20 cellular contexts compared by ENCODE assay signal in the genomic region with DNA sequence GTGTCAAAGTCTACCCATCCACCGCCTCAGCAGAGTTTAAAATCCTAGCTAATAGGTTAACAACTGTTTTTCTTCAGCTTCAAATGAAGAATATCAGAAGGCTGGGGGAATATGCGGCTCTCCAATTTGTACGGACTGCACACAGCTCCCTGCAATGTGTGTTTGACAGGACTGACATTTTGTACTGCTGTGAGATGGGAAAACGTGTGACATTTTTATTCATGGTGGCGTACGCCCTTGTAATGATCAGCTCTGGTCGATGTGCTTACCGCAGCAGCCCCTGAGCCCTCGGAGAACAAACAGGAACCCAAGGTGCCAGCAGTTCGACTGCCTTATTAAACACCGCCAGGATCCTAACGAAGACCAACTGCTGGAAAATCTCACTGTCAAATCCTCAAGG.
"Had no signal": no experiment of that assay in that cellular context is flagged by ENCODE, and none has a peak within 500 bp of the region (broad histone marks: within the 10 kb centered on the region; RNA-seq: fewer than 3 reads in every experiment).

No MANE protein-coding gene starts in this region.

- H3K27ac Mint-ChIP-seq: activated T-cell treated with anti-CD3 and anti-CD28 coated beads, Interleukin-2, amount 50 U/mL, for 72 hours; activated T-helper 2 cell treated with anti-CD3 and anti-CD28 coated beads, Interferon-gamma antibody, Interleukin-2, Interleukin-4, amounts not matched to agents 10 μg/mL and 5 μg/mL and 100 μg/mL, durations not matched to agents 14 hours and 24 hours and 36 hours; T-helper 2 cell treated with Interferon-gamma antibody and Interleukin-4, amounts not matched to agents 5 μg/mL and 100 μg/mL, for 36 hours had no signal

- H3K9me3 ChIP-seq: Peyer's patch, SJSA1 had no signal

- DNase-seq: activated CD4-positive, alpha-beta T cell treated with anti-CD3 and anti-CD28 coated beads for 4 hours; activated CD8-positive, alpha-beta memory T cell treated with anti-CD3 and anti-CD28 coated beads, Interleukin-2, amount 50 U/mL, for 4 hours; activated CD8-positive, alpha-beta T cell treated with anti-CD3 and anti-CD28 coated beads for 36 hours; activated gamma-delta T cell treated with Interleukin-2 at 50 U/mL for 16 hours; activated naive CD4-positive, alpha-beta T cell treated with anti-CD3 and anti-CD28 coated beads, Interleukin-2, amount 50 U/mL, for 16 hours; activated T-cell treated with anti-CD3 and anti-CD28 coated beads, Interleukin-2, amount 50 U/mL, for 72 hours; KG1; NCI-H1048; NCI-H146; NCI-H187 treated with DMSO at 0.1 percent for 48 hours; NCI-H2081 treated with DMSO at 0.1 percent for 48 hours; NCI-H446; NCI-H524; SW 1271 had no signal

- ATAC-seq: activated CD4-positive, CD25-positive, alpha-beta regulatory T cell treated with anti-CD3 and anti-CD28 coated beads, Interleukin-2, amount 50 U/mL, for 24 hours; activated CD8-positive, alpha-beta T cell treated with anti-CD3 and anti-CD28 coated beads for 36 hours; activated T-cell treated with anti-CD3 and anti-CD28 coated beads, Interleukin-2, amount 50 U/mL, for 72 hours; SK-N-SH treated with all-trans-retinoic acid at 6 μM for 48 hours had no signal

- H3K4me3 Mint-ChIP-seq: activated CD8-positive, alpha-beta T cell treated with anti-CD3 and anti-CD28 coated beads for 36 hours; activated T-cell treated with anti-CD3 and anti-CD28 coated beads, Interleukin-2, amount 50 U/mL, for 72 hours; T-helper 2 cell treated with Interferon-gamma antibody and Interleukin-4, amounts not matched to agents 5 μg/mL and 100 μg/mL, for 36 hours had no signal

- H3K36me3 ChIP-seq: SJSA1 had no signal

- H3K4me1 ChIP-seq: Peyer's patch, SJSA1 had no signal

- H3K9me3 Mint-ChIP-seq: activated CD8-positive, alpha-beta T cell treated with anti-CD3 and anti-CD28 coated beads for 36 hours; activated T-cell treated with anti-CD3 and anti-CD28 coated beads, Interleukin-2, amount 50 U/mL, for 72 hours; activated T-helper 2 cell treated with anti-CD3 and anti-CD28 coated beads, Interferon-gamma antibody, Interleukin-2, Interleukin-4, amounts not matched to agents 10 μg/mL and 5 μg/mL and 100 μg/mL, durations not matched to agents 14 hours and 24 hours and 36 hours; T-helper 2 cell treated with Interferon-gamma antibody and Interleukin-4, amounts not matched to agents 5 μg/mL and 100 μg/mL, for 36 hours had no signal

- H3K27me3 Mint-ChIP-seq: activated CD8-positive, alpha-beta T cell treated with anti-CD3 and anti-CD28 coated beads for 36 hours had no signal
